Comparison of ENCODE assay signal across 8 cellular contexts in genomic region chr4:15005474-15006115, GRCh38. TPM values are rescaled to one million over a fixed set of nuclear protein-coding genes. Genes with fewer than 3 reads are reported as not detected.
A peak's percentile ranks its signal among the peaks of the same experiment; 100 is the strongest.
DNase-seq lines count a peak whose midpoint lies in the region; ATAC-seq and TF ChIP-seq lines count a peak whose summit lies in the region.

No MANE protein-coding gene starts in this region.

- no peak for TF ChIP-seq CTCF in astrocyte of the spinal cord (IDR thresholded peaks at IDR 0.05; ENCODE audit: low read depth, low read length)
- no peak for TF ChIP-seq CTCF in lower leg skin (IDR thresholded peaks at IDR 0.05)
- no peak for TF ChIP-seq CTCF in tibial nerve (IDR thresholded peaks at IDR 0.05)

- TF ChIP-seq POLR2A in lower leg skin (IDR thresholded peaks at IDR 0.05) = no peak
- TF ChIP-seq POLR2A in tibial nerve (IDR thresholded peaks at IDR 0.05) = no peak

- H3K9me3 ChIP-seq in tibial nerve = no peaks in the 10 kb centered on the region

- H3K36me3 Mint-ChIP-seq in activated naive CD4-positive, alpha-beta T cell treated with anti-CD3 and anti-CD28 coated beads for 36 hours (ENCODE audit: low read depth) = no peaks in the 10 kb centered on the region

- in situ Hi-C loops in astrocyte of the spinal cord (cut with HindIII; ENCODE audit: low sequenced_read_pairs) = no loop called here

- no peaks in the 10 kb centered on the region for H3K27me3 Mint-ChIP-seq in activated naive CD4-positive, alpha-beta T cell treated with anti-CD3 and anti-CD28 coated beads for 36 hours (ENCODE audit: low read depth)

- no peak for DNase-seq in activated naive CD4-positive, alpha-beta T cell treated with anti-CD3 and anti-CD28 coated beads for 36 hours
- no peak for DNase-seq in activated naive CD4-positive, alpha-beta T cell treated with Interleukin-2 at 50 U/mL for 16 hours
- DNase-seq in astrocyte of the spinal cord (ENCODE audit: low read depth, low spot score) (peak; percentile 50), lower leg skin (ENCODE audit: low spot score in 2 of 2) (no peak), tibial nerve (ENCODE audit: low spot score in 2 of 2) (no peak), NCI-H187 (lab: John Stamatoyannopoulos, UW) (no peak)

- H3K36me3 ChIP-seq in tibial nerve = peaks cover 0 to 4% (median 3%) of the 10 kb centered on the region in 3 donors

- CTCF ChIA-PET in activated naive CD4-positive, alpha-beta T cell treated with anti-CD3 and anti-CD28 coated beads for 36 hours (lab: Charles Lee) = interaction anchor here (0.7 to 0.9 kb wide), 2 partner anchors 224 to 1147 kb away, joined by 3 read pairs; no protein-coding TSS in a partner anchor

- peak overlapping the region; percentile 93 for H3K4me3 ChIP-seq in astrocyte of the spinal cord (ENCODE audit: low read depth, low read length)
- H3K4me3 ChIP-seq in lower leg skin (ENCODE audit: low read depth, poor library complexity, severe bottlenecking) = peak overlapping the region; percentile 97
- peak overlapping the region; percentile 75 to 99 (median 91) for H3K4me3 ChIP-seq in tibial nerve

- H3K27ac ChIP-seq in tibial nerve = peak overlapping the region; percentile 92 to 100 (median 98)

- peaks cover 12% of the 10 kb centered on the region for H3K4me1 Mint-ChIP-seq in activated naive CD4-positive, alpha-beta T cell treated with anti-CD3 and anti-CD28 coated beads for 36 hours (ENCODE audit: low read depth)

- no peaks in the 10 kb centered on the region for H3K27me3 ChIP-seq in tibial nerve

- ATAC-seq in GM19397 (IDR thresholded peaks at IDR 0.05; ENCODE audit: unreplicated experiment) = no peak
- no peak for ATAC-seq in HG03097 (IDR thresholded peaks at IDR 0.05; ENCODE audit: low FRiP score, unreplicated experiment)

- no peaks in the 10 kb centered on the region for H3K9me3 Mint-ChIP-seq in activated naive CD4-positive, alpha-beta T cell treated with anti-CD3 and anti-CD28 coated beads for 36 hours

- 19 to 25% methylated on average over 4 of the region's 4 CpGs for WGBS in lower leg skin, 2 donors
- 27 to 29% methylated on average over 4 of the region's 4 CpGs for WGBS in tibial nerve, 2 donors

- intact Hi-C loops in activated naive CD4-positive, alpha-beta T cell treated with anti-CD3 and anti-CD28 coated beads for 36 hours (cut with micrococcal nuclease) = loop anchor here (1.0 kb wide), 1 partner anchor 215 kb away; no protein-coding TSS in a partner anchor
- intact Hi-C loops in lower leg skin (cut with DNase I; ENCODE audit: low total_unique reads) = loop anchor here (10.0 kb wide), 1 partner anchor 649 kb away; the partner anchor contains the start of gene FBXL5

- H3K4me3 Mint-ChIP-seq in activated naive CD4-positive, alpha-beta T cell treated with anti-CD3 and anti-CD28 coated beads for 36 hours = peak overlapping the region; percentile 88

- TF ChIP-seq EP300 in tibial nerve (IDR thresholded peaks at IDR 0.05) = no peak

- H3K27ac Mint-ChIP-seq in activated naive CD4-positive, alpha-beta T cell treated with anti-CD3 and anti-CD28 coated beads for 36 hours = peak overlapping the region; percentile 85

- H3K4me1 ChIP-seq in tibial nerve = peaks cover 0 to 52% (median 2%) of the 10 kb centered on the region in 4 donors

RNA-seq across cellular contexts. Expression of gene CPEB2, which starts 3.3 kb away (rescaled TPM):
- total RNA-seq in activated naive CD4-positive, alpha-beta T cell treated with anti-CD3 and anti-CD28 coated beads for 36 hours = 1 to 10 TPM; 4.4 to 5.4 TPM
- total RNA-seq in lower leg skin = 10 to 100 TPM; 45.3 to 61.1 (median 52.8) TPM
- 10 to 100 TPM; 16.2 to 33.4 (median 23.9) TPM for total RNA-seq in tibial nerve
